Comparison of ENCODE assay signal across 8 cellular contexts in the genomic region with DNA sequence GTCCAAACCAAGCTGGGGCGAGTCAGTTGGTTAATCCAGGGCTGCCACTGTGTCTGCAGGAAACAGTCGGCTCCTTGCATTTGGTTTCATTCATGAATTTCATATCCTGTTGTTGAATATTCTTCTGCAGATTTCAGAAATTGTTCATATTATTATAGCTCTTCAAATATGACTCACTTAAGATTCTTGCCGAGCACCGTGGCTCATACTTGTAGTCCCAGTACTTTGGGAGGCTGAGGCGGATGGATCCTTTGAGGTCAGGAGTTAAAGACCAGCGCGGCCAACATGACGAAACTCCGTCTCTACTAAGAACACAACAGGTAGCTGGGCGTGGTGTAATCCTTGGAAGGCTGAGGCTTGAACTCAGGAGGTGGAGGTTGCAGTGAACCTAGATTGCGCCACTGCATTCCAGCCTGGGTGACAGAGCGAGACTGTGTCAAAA. TPM values are rescaled to one million over a fixed set of nuclear protein-coding genes. Genes with fewer than 3 reads are reported as not detected.
DNase-seq lines count a peak whose midpoint lies in the region; ATAC-seq and TF ChIP-seq lines count a peak whose summit lies in the region.

No MANE protein-coding gene starts in this region.

- ATAC-seq in lower lobe of right lung, result peak; percentile 85 to 88

- no peaks in the 10 kb centered on the region for H3K27me3 ChIP-seq in lower lobe of right lung (ENCODE audit: low read depth)
- no peaks in the 10 kb centered on the region for H3K27me3 ChIP-seq in effector memory CD4-positive, alpha-beta T cell (replicated peaks; ENCODE audit: control insufficient read depth, insufficient read depth, low read length, poor library complexity, severe bottlenecking)

- no peaks in the 10 kb centered on the region for H3K9me3 ChIP-seq in lower lobe of right lung
- no peaks in the 10 kb centered on the region for H3K9me3 ChIP-seq in effector memory CD4-positive, alpha-beta T cell (ENCODE audit: control insufficient read depth, low read length)

- H3K4me1 ChIP-seq in lower lobe of right lung, result peaks cover 26% of the 10 kb centered on the region
- peaks cover 7% of the 10 kb centered on the region for H3K4me1 ChIP-seq in effector memory CD4-positive, alpha-beta T cell (ENCODE audit: control insufficient read depth, insufficient read depth, low read length, poor library complexity, severe bottlenecking)

- peak overlapping the region; percentile 68 for H3K27ac ChIP-seq in lower lobe of right lung
- no peak overlapping the region for H3K27ac ChIP-seq in effector memory CD4-positive, alpha-beta T cell (ENCODE audit: insufficient read depth, low read length, poor library complexity, severe bottlenecking)

- no peaks in the 10 kb centered on the region for H3K36me3 ChIP-seq in lower lobe of right lung
- H3K36me3 ChIP-seq in effector memory CD4-positive, alpha-beta T cell (ENCODE audit: control insufficient read depth, insufficient read depth, low read length), result no peaks in the 10 kb centered on the region

- intact Hi-C loops in lower lobe of right lung (cut with DNase I), result no loop called here

- no peak for TF ChIP-seq CTCF in lower lobe of right lung (IDR thresholded peaks at IDR 0.05)

- DNase-seq in AG08396 (ENCODE audit: low spot score), result peak; percentile 31
- DNase-seq in HT1080 (ENCODE audit: low read depth), result peak; percentile 84
- peak; percentile 58 for DNase-seq in astrocyte of the hippocampus (ENCODE audit: low read depth, low spot score)
- DNase-seq in lower lobe of right lung, result peak; percentile 79
- DNase-seq in amygdala (lab: John Stamatoyannopoulos, UW), result no peak
- DNase-seq in NCI-H2081 treated with DMSO at 0.1 percent for 48 hours (lab: John Stamatoyannopoulos, UW), result no peak
- no peak for DNase-seq in NCI-H345 (lab: John Stamatoyannopoulos, UW)
- no peak for DNase-seq in effector memory CD4-positive, alpha-beta T cell

- peak overlapping the region; percentile 11 for H3K4me3 ChIP-seq in lower lobe of right lung
- no peak overlapping the region for H3K4me3 ChIP-seq in effector memory CD4-positive, alpha-beta T cell (ENCODE audit: insufficient read depth, low read depth, low read length, poor library complexity, severe bottlenecking)

RNA-seq across cellular contexts. Expression of a gene that starts 24.0 kb away (rescaled TPM):
- 247 and 265 TPM in 2 replicates for total RNA-seq in HT1080 (2014; rRNA removed; shearing (Covaris generic))
- polyA plus RNA-seq in HT1080 (2015; cell fraction: cytosol; rRNA removed), result 236 and 244 TPM in 2 replicates
- polyA plus RNA-seq in HT1080 (2015; cell fraction: nucleus; rRNA removed), result 376 and 387 TPM in 2 replicates
- total RNA-seq in lower lobe of right lung, result 23.5 TPM

Comparison
In these comparisons a context has a peak if more than half of its experiments do, and no peak if none do; other contexts are left out.
1. DNase-seq: peak in AG08396 (single experiment), HT1080 (single experiment), astrocyte of the hippocampus (single experiment) and lower lobe of right lung (single experiment); none in amygdala (0 of 56), NCI-H2081 treated with DMSO at 0.1 percent for 48 hours (single experiment), NCI-H345 (single experiment) and effector memory CD4-positive, alpha-beta T cell (0 of 3).
2. RNA of a gene that starts 24.0 kb away (total RNA-seq): 247 to 265 TPM in HT1080; 23.5 TPM in lower lobe of right lung (single experiment); every median in the first group is over 10 times any median in the second.